ENCODE assay signal across 19 cellular contexts in genomic region chr4:6394671-6395081, GRCh38.
DNase-seq lines count a peak whose midpoint lies in the region; FAIRE-seq and TF ChIP-seq lines count a peak whose summit lies in the region.
"Had no signal": no experiment of that assay in that cellular context is flagged by ENCODE, and none has a peak within 500 bp of the region (broad histone marks: within the 10 kb centered on the region; RNA-seq: fewer than 3 reads in every experiment).

No MANE protein-coding gene starts in this region.

- H3K9ac ChIP-seq in BLaER1 (no peak overlapping the region), kidney (ENCODE audit: low read length in 2 of 2) (no peak overlapping the region)
- H3K9ac ChIP-seq in BLaER1 treated with 17β-estradiol and CSF1 and Interleukin-3, amounts not matched to agents 10 nM and 100 nM, result no peak overlapping the region
- H3K9ac ChIP-seq: GM23248 had no signal

- H3K4me2 ChIP-seq in BLaER1, result peak overlapping the region; percentile 92
- peak overlapping the region in 7 of 11 experiments; percentile 63 to 88 (median 84); a peak in 11 of 22 replicates for H3K4me2 ChIP-seq in BLaER1 treated with 17β-estradiol and CSF1 and Interleukin-3, amounts not matched to agents 10 nM and 100 nM

- DNase-seq in kidney (peak; percentile 39), glutamatergic neuron (no peak), caudate nucleus (lab: John Stamatoyannopoulos, UW) (no peak), anterior cingulate cortex (lab: John Stamatoyannopoulos, UW) (no peak)
- DNase-seq: C1 segment of cervical spinal cord; Caco-2; CD4-positive, alpha-beta memory T cell; DMS153; DND-41; GM23248; H7; HCEC 1CT had no signal

- H3K4me3 ChIP-seq in BLaER1 (no peak overlapping the region), kidney (ENCODE audit: low read length in 2 of 2) (no peak overlapping the region)
- no peak overlapping the region for H3K4me3 ChIP-seq in BLaER1 treated with 17β-estradiol and CSF1 and Interleukin-3, amounts not matched to agents 10 nM and 100 nM
- H3K4me3 ChIP-seq: GM23248 had no signal

- FAIRE-seq in kidney (lab: Jason Lieb, UNC), result no peak
- FAIRE-seq: G401.6, GM12892, GM19239, H1 had no signal

- H3K4me1 ChIP-seq in BLaER1, result peaks cover 59% of the 10 kb centered on the region
- peaks cover 19 to 50% (median 37%) of the 10 kb centered on the region in 10 experiments for H3K4me1 ChIP-seq in BLaER1 treated with 17β-estradiol and CSF1 and Interleukin-3, amounts not matched to agents 10 nM and 100 nM
- no peaks in the 10 kb centered on the region for H3K4me1 ChIP-seq in kidney (ENCODE audit: control insufficient read depth in 1 of 2, insufficient read depth in 1 of 2, low read depth in 1 of 2, low read length in 2 of 2)
- H3K4me1 ChIP-seq: Caco-2 had no signal

- peaks cover 12% of the 10 kb centered on the region for H3K4me1 Mint-ChIP-seq in glutamatergic neuron (ENCODE audit: low read depth, unreplicated experiment)
- H3K4me1 Mint-ChIP-seq: B cell had no signal

- intact Hi-C loops in kidney (cut with DNase I), result no loop called here

- peaks cover 15% of the 10 kb centered on the region for H3K27me3 ChIP-seq in BLaER1
- H3K27me3 ChIP-seq in BLaER1 treated with 17β-estradiol and CSF1 and Interleukin-3, amounts not matched to agents 10 nM and 100 nM, result peaks cover 0 to 20% (median 14%) of the 10 kb centered on the region in 11 experiments; a peak in 14 of 22 replicates

- H3K9me3 Mint-ChIP-seq in glutamatergic neuron (ENCODE audit: unreplicated experiment), result peaks cover 6% of the 10 kb centered on the region
- H3K9me3 Mint-ChIP-seq: CD4-positive, alpha-beta memory T cell had no signal

- peaks cover 8% of the 10 kb centered on the region for H3K27me3 Mint-ChIP-seq in glutamatergic neuron (ENCODE audit: unreplicated experiment)

- no peaks in the 10 kb centered on the region for H3K9me3 ChIP-seq in BLaER1
- H3K9me3 ChIP-seq in BLaER1 treated with 17β-estradiol and CSF1 and Interleukin-3, amounts not matched to agents 10 nM and 100 nM (replicated peaks in 1 of 11), result 0 out of 22 replicates have a peak, but pooled peaks cover 0 to 4% (median 0%) of the 10 kb centered on the region in 11 experiments
- H3K9me3 ChIP-seq in kidney (ENCODE audit: control insufficient read depth in 1 of 2, low read length in 2 of 2), result no peaks in the 10 kb centered on the region
- H3K9me3 ChIP-seq: Caco-2 had no signal

- peaks cover 23% of the 10 kb centered on the region; the same call in 1 of the 2 replicates for H4K20me1 ChIP-seq in BLaER1
- H4K20me1 ChIP-seq in BLaER1 treated with 17β-estradiol and CSF1 and Interleukin-3, amounts not matched to agents 10 nM and 100 nM, result peaks cover 0 to 40% (median 10%) of the 10 kb centered on the region in 11 experiments; a peak in 12 of 22 replicates

- H3K27ac Mint-ChIP-seq in glutamatergic neuron (ENCODE audit: unreplicated experiment), result no peak overlapping the region
- H3K27ac Mint-ChIP-seq: B cell; CD4-positive, alpha-beta memory T cell had no signal

- no peaks in the 10 kb centered on the region for H3K36me3 ChIP-seq in BLaER1
- no peaks in the 10 kb centered on the region for H3K36me3 ChIP-seq in BLaER1 treated with 17β-estradiol and CSF1 and Interleukin-3, amounts not matched to agents 10 nM and 100 nM
- H3K36me3 ChIP-seq in kidney (ENCODE audit: control insufficient read depth in 1 of 2, insufficient read depth in 2 of 2, low read length in 2 of 2), result no peaks in the 10 kb centered on the region

- H3K4me3 Mint-ChIP-seq in glutamatergic neuron (ENCODE audit: unreplicated experiment), result no peak overlapping the region
- H3K4me3 Mint-ChIP-seq: B cell; CD4-positive, alpha-beta memory T cell had no signal

- no peak overlapping the region for H3K27ac ChIP-seq in BLaER1
- H3K27ac ChIP-seq in BLaER1 treated with 17β-estradiol and CSF1 and Interleukin-3, amounts not matched to agents 10 nM and 100 nM, result no peak overlapping the region
- no peak overlapping the region for H3K27ac ChIP-seq in kidney (ENCODE audit: low read depth in 2 of 2, low read length in 2 of 2)
- no peak overlapping the region for H3K27ac ChIP-seq in caudate nucleus (ENCODE audit: low read depth, low read length)
- H3K27ac ChIP-seq: GM23248 had no signal

- TF ChIP-seq CTCF in kidney (IDR thresholded peaks at IDR 0.05; ENCODE audit: borderline replicate concordance, extremely low read depth, insufficient read depth) (no peak), glutamatergic neuron (IDR thresholded peaks at IDR 0.05; ENCODE audit: partially characterized antibody, unreplicated experiment) (no peak)

- no peaks in the 10 kb centered on the region for H3K36me3 Mint-ChIP-seq in glutamatergic neuron (ENCODE audit: unreplicated experiment)
- H3K36me3 Mint-ChIP-seq: CD4-positive, alpha-beta memory T cell had no signal
